ENCODE assay signal across 1 cellular context in genomic region chr11:8363924-8364323, GRCh38.
TF ChIP-seq lines count a peak whose summit lies in the region.

No MANE protein-coding gene starts in this region.

TF ChIP-seq in A549, 52 proteins besides CTCF, POLR2A, EP300 and RAD21 (continued from another document):
- TF ChIP-seq REST (IDR thresholded peaks at IDR 0.05): no peak
- TF ChIP-seq, protein P1, sequence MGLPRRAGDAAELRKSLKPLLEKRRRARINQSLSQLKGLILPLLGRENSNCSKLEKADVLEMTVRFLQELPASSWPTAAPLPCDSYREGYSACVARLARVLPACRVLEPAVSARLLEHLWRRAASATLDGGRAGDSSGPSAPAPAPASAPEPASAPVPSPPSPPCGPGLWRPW (IDR thresholded peaks at IDR 0.05): no peak
- TF ChIP-seq CEBPB (IDR thresholded peaks at IDR 0.05): peak; percentile 39 to 54; a peak in 2 of 4 replicates
- no peak for TF ChIP-seq HOXB5 (CRISPR knock-in tag; IDR thresholded peaks at IDR 0.05)
